In genomic region chr3:30042274-30042859, GRCh38 we compare ENCODE assay signal across 8 cellular contexts.
DNase-seq lines count a peak whose midpoint lies in the region; ATAC-seq and TF ChIP-seq lines count a peak whose summit lies in the region.

No MANE protein-coding gene starts in this region.

- CTCF ChIA-PET in RWPE1 (lab: Yijun Ruan, JAX): interaction anchor here (0.5 to 2.4 kb wide), 8 partner anchors 18 to 830 kb away, joined by 3 to 10 read pairs (median 4); no protein-coding TSS in a partner anchor
- CTCF ChIA-PET in activated naive CD4-positive, alpha-beta T cell treated with anti-CD3 and anti-CD28 coated beads for 36 hours (lab: Charles Lee): interaction anchor here (0.6 to 4.0 kb wide), 21 partner anchors 9 to 1136 kb away, joined by 3 to 58 read pairs (median 4); no protein-coding TSS in a partner anchor

- intact Hi-C loops in Right ventricle myocardium superior (cut with DNase I): loop anchor here (5.0 kb wide), 2 partner anchors 155 to 705 kb away; no protein-coding TSS in a partner anchor
- intact Hi-C loops in Right ventricle myocardium inferior (cut with DNase I): loop anchor here (1.0 to 2.0 kb wide), 2 partner anchors 156 to 709 kb away; no protein-coding TSS in a partner anchor
- intact Hi-C loops in activated naive CD4-positive, alpha-beta T cell treated with anti-CD3 and anti-CD28 coated beads for 36 hours (cut with micrococcal nuclease): loop anchor here (1.0 to 10.0 kb wide), 7 partner anchors 70 to 1090 kb away; partner anchors contain the start of gene TGFBR2

- POLR2A ChIA-PET in RWPE1 (lab: Yijun Ruan, JAX; ENCODE audit: low non-redundant PET): no interaction called here

- H3K4me3 Mint-ChIP-seq in activated naive CD4-positive, alpha-beta T cell treated with anti-CD3 and anti-CD28 coated beads for 36 hours: no peak overlapping the region
- H3K4me3 Mint-ChIP-seq in progenitor cell of endocrine pancreas (ENCODE audit: low read depth): no peak overlapping the region

- no peaks in the 10 kb centered on the region for H3K4me1 Mint-ChIP-seq in activated naive CD4-positive, alpha-beta T cell treated with anti-CD3 and anti-CD28 coated beads for 36 hours (ENCODE audit: low read depth)
- H3K4me1 Mint-ChIP-seq in progenitor cell of endocrine pancreas (ENCODE audit: low read depth): peaks cover 2% of the 10 kb centered on the region

- no peaks in the 10 kb centered on the region for H3K36me3 Mint-ChIP-seq in activated naive CD4-positive, alpha-beta T cell treated with anti-CD3 and anti-CD28 coated beads for 36 hours (ENCODE audit: low read depth)
- no peaks in the 10 kb centered on the region for H3K36me3 Mint-ChIP-seq in progenitor cell of endocrine pancreas (ENCODE audit: insufficient read depth)

- H3K27ac ChIP-seq in RWPE1: no peak overlapping the region

- H3K27ac Mint-ChIP-seq in activated naive CD4-positive, alpha-beta T cell treated with anti-CD3 and anti-CD28 coated beads for 36 hours: no peak overlapping the region
- no peak overlapping the region for H3K27ac Mint-ChIP-seq in progenitor cell of endocrine pancreas

- peak; percentile 80 for TF ChIP-seq CTCF in RWPE1 (conservative IDR thresholded peaks at IDR 0.05; ENCODE audit: low read depth)
- peak; percentile 80 for TF ChIP-seq CTCF in progenitor cell of endocrine pancreas (IDR thresholded peaks at IDR 0.05; ENCODE audit: unreplicated experiment)

- no peak overlapping the region for H3K4me3 ChIP-seq in Jurkat, Clone E6-1 (ENCODE audit: low read length)

- H3K9me3 Mint-ChIP-seq in activated naive CD4-positive, alpha-beta T cell treated with anti-CD3 and anti-CD28 coated beads for 36 hours: no peaks in the 10 kb centered on the region
- peaks cover 8% of the 10 kb centered on the region for H3K9me3 Mint-ChIP-seq in progenitor cell of endocrine pancreas (ENCODE audit: low read depth)

- ATAC-seq in Right ventricle myocardium superior (ENCODE audit: poor library complexity) (peak; percentile 88), Right ventricle myocardium inferior (no peak), HG03521 (IDR thresholded peaks at IDR 0.05; ENCODE audit: unreplicated experiment) (no peak)

- peaks cover 29% of the 10 kb centered on the region for H3K27me3 Mint-ChIP-seq in activated naive CD4-positive, alpha-beta T cell treated with anti-CD3 and anti-CD28 coated beads for 36 hours (ENCODE audit: low read depth)
- H3K27me3 Mint-ChIP-seq in progenitor cell of endocrine pancreas: no peaks in the 10 kb centered on the region

- DNase-seq in Right ventricle myocardium superior: peak; percentile 47
- no peak for DNase-seq in Right ventricle myocardium inferior (ENCODE audit: missing footprints)
- DNase-seq in Jurkat, Clone E6-1 (ENCODE audit: low read depth, low spot score): peak; percentile 66
- peak; percentile 28 for DNase-seq in RWPE1 (ENCODE audit: low spot score)
- peak; percentile 84 for DNase-seq in activated naive CD4-positive, alpha-beta T cell treated with anti-CD3 and anti-CD28 coated beads for 36 hours
- DNase-seq in glomerular endothelial cell (ENCODE audit: extremely low read depth, low read depth, low spot score): peak; percentile 82
- DNase-seq in progenitor cell of endocrine pancreas (ENCODE audit: low spot score, unreplicated experiment): peak; percentile 32
